Comparison of ENCODE assay signal across 30 cellular contexts in the genomic region with DNA sequence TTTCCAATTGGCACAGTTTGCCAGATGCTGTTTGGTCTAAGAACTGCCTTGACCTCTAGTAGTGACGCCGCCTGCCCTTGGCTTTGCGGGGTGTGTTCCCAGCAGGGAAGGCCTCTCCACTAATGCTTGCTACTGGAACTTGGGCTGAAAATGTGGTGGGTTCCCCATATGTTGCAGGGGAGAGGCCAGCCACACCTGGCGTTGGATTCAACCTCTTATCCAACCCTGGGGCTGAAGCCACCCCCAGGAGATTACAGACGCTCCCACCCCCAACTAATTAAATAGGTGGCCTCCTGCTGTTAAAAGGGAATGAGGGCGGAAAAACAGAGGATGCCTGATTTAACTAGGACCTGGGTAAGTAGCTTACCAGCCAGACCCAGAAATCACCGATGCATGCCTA. TPM values are rescaled to one million over a fixed set of nuclear protein-coding genes. Genes with fewer than 3 reads are reported as not detected.
DNase-seq lines count a peak whose midpoint lies in the region; ATAC-seq and TF ChIP-seq lines count a peak whose summit lies in the region.
"Had no signal": no experiment of that assay in that cellular context is flagged by ENCODE, and none has a peak within 500 bp of the region (broad histone marks: within the 10 kb centered on the region; RNA-seq: fewer than 3 reads in every experiment).

No MANE protein-coding gene starts in this region.

- H3K36me3 Mint-ChIP-seq in activated CD8-positive, alpha-beta T cell treated with anti-CD3 and anti-CD28 coated beads, Interleukin-2, amount 10 ng/mL, durations not matched to agents 7 days and 5 days (ENCODE audit: low read depth): no peaks in the 10 kb centered on the region
- H3K36me3 Mint-ChIP-seq: activated naive CD8-positive, alpha-beta T cell; IgD-negative memory B cell had no signal

- TF ChIP-seq CTCF in BE2C (IDR thresholded peaks at IDR 0.05; ENCODE audit: low read depth, low read length) (no peak), MM.1S (IDR thresholded peaks at IDR 0.05; ENCODE audit: low read length) (no peak)

- no peak overlapping the region for H3K27ac Mint-ChIP-seq in activated CD8-positive, alpha-beta T cell treated with anti-CD3 and anti-CD28 coated beads, Interleukin-2, amount 10 ng/mL, durations not matched to agents 7 days and 5 days
- H3K27ac Mint-ChIP-seq: activated naive CD8-positive, alpha-beta T cell; CD4-positive, alpha-beta T cell; T-helper 1 cell treated with Interleukin-12 subunit alpha and Interleukin-12 subunit beta and Interleukin-4 antibody, amounts not matched to agents 30 μg/mL and 1 μg/mL, for 36 hours had no signal

- no peak for ATAC-seq in esophagus mucosa
- no peak for ATAC-seq in activated CD8-positive, alpha-beta T cell treated with anti-CD3 and anti-CD28 coated beads, Interleukin-2, amount 10 ng/mL, durations not matched to agents 7 days and 5 days
- ATAC-seq: stimulated activated naive CD8-positive, alpha-beta T cell treated with anti-CD3 and anti-CD28 coated beads, Interleukin-15, Interleukin-2, amounts not matched to agents 100 U/mL and 50 U/mL, for 24 hours had no signal

- H3K36me3 ChIP-seq in BE2C (no peaks in the 10 kb centered on the region), MM.1S (replicated peaks; ENCODE audit: insufficient read depth, low read length) (no peaks in the 10 kb centered on the region)
- H3K36me3 ChIP-seq: cardiac muscle cell, colonic mucosa, neutrophil, prostate gland, uterus had no signal

- H3K79me2 ChIP-seq in MM.1S (ENCODE audit: low read length): no peaks in the 10 kb centered on the region
- H3K79me2 ChIP-seq: hepatocyte had no signal

- H3K9me3 ChIP-seq in BE2C (no peaks in the 10 kb centered on the region), MM.1S (replicated peaks; ENCODE audit: insufficient read depth, low read length) (no peaks in the 10 kb centered on the region)
- H3K9me3 ChIP-seq: colonic mucosa, neutrophil, prostate gland, SK-N-SH, testis, uterus had no signal

- H3F3A ChIP-seq in MM.1S (ENCODE audit: insufficient read depth, low read length): peaks cover 14% of the 10 kb centered on the region

- H3K9ac ChIP-seq in MM.1S (ENCODE audit: low read length): no peak overlapping the region; the same call in 1 of the 2 replicates
- H3K9ac ChIP-seq: SK-N-SH had no signal

- no peaks in the 10 kb centered on the region for H3K9me3 Mint-ChIP-seq in activated CD8-positive, alpha-beta T cell treated with anti-CD3 and anti-CD28 coated beads, Interleukin-2, amount 10 ng/mL, durations not matched to agents 7 days and 5 days (ENCODE audit: insufficient read depth)
- H3K9me3 Mint-ChIP-seq: CD4-positive, alpha-beta T cell; T-helper 1 cell treated with Interleukin-12 subunit alpha and Interleukin-12 subunit beta and Interleukin-4 antibody, amounts not matched to agents 30 μg/mL and 1 μg/mL, for 36 hours had no signal

- H4K20me1 ChIP-seq in MM.1S (ENCODE audit: insufficient read depth, low read length): no peaks in the 10 kb centered on the region

- H3K4me2 ChIP-seq in MM.1S (ENCODE audit: low read depth, low read length): peak overlapping the region; percentile 71
- H3K4me2 ChIP-seq: hepatocyte, SK-N-SH had no signal

- no peak overlapping the region; the same call in 1 of the 2 replicates for H3K4me3 ChIP-seq in BE2C (ENCODE audit: low read depth, low read length)
- H3K4me3 ChIP-seq in MM.1S (ENCODE audit: low read length): no peak overlapping the region
- H3K4me3 ChIP-seq: cardiac muscle cell, colonic mucosa, hepatocyte, prostate gland, testis, uterus had no signal

- H3K4me1 ChIP-seq in BE2C: peaks cover 30% of the 10 kb centered on the region
- H3K4me1 ChIP-seq in MM.1S (ENCODE audit: low read length): peaks cover 28% of the 10 kb centered on the region
- H3K4me1 ChIP-seq: colonic mucosa, prostate gland, testis, uterus had no signal

- no peak overlapping the region for H3K4me3 Mint-ChIP-seq in activated CD8-positive, alpha-beta T cell treated with anti-CD3 and anti-CD28 coated beads, Interleukin-2, amount 10 ng/mL, durations not matched to agents 7 days and 5 days
- H3K4me3 Mint-ChIP-seq: activated naive CD8-positive, alpha-beta T cell; CD4-positive, alpha-beta T cell; T-helper 1 cell treated with Interleukin-12 subunit alpha and Interleukin-12 subunit beta and Interleukin-4 antibody, amounts not matched to agents 30 μg/mL and 1 μg/mL, for 36 hours had no signal

- peak; percentile 62 for DNase-seq in BE2C
- DNase-seq in MM.1S: no peak
- peak; percentile 98 for DNase-seq in NCI-H82 treated with DMSO at 0.1 percent for 48 hours (lab: John Stamatoyannopoulos, UW; ENCODE audit: unreplicated experiment)
- DNase-seq in iPS-NIHi11 (ENCODE audit: low spot score): peak; percentile 61
- DNase-seq in SIG-M5 treated with dmso at 0.1 percent for 504 hours (lab: John Stamatoyannopoulos, UW; ENCODE audit: unreplicated experiment): no peak
- no peak for DNase-seq in NCI-H2029 treated with DMSO at 0.1 percent for 48 hours (lab: John Stamatoyannopoulos, UW)
- DNase-seq in activated CD8-positive, alpha-beta T cell treated with anti-CD3 and anti-CD28 coated beads, Interleukin-2, amount 10 ng/mL, durations not matched to agents 7 days and 5 days: no peak
- DNase-seq: activated T-cell treated with anti-CD3 and anti-CD28 coated beads for 4 hours; anterior cingulate cortex; CD4-positive, alpha-beta T cell; colonic mucosa; DMS53; HCEC 1CT; NCI-H1048; NCI-H2081; NCI-H510A treated with DMSO at 0.1 percent for 48 hours; RPMI8226; SK-N-SH; stimulated activated naive CD8-positive, alpha-beta T cell treated with anti-CD3 and anti-CD28 coated beads, Interleukin-15, Interleukin-2, amounts not matched to agents 100 U/mL and 50 U/mL, for 24 hours; testis; uterus had no signal

- H3K27me3 Mint-ChIP-seq in activated CD8-positive, alpha-beta T cell treated with anti-CD3 and anti-CD28 coated beads, Interleukin-2, amount 10 ng/mL, durations not matched to agents 7 days and 5 days (ENCODE audit: low read depth): peaks cover 5% of the 10 kb centered on the region
- H3K27me3 Mint-ChIP-seq: activated naive CD8-positive, alpha-beta T cell; CD4-positive, alpha-beta T cell had no signal

- CTCF ChIA-PET in activated CD8-positive, alpha-beta T cell treated with anti-CD3 and anti-CD28 coated beads, Interleukin-2, amount 10 ng/mL, durations not matched to agents 7 days and 5 days (lab: Charles Lee): no interaction called here

- peak overlapping the region; percentile 76; the same call in 1 of the 2 replicates for H2AFZ ChIP-seq in MM.1S (ENCODE audit: low read length)
- H2AFZ ChIP-seq: hepatocyte had no signal

- H3K4me1 Mint-ChIP-seq in activated CD8-positive, alpha-beta T cell treated with anti-CD3 and anti-CD28 coated beads, Interleukin-2, amount 10 ng/mL, durations not matched to agents 7 days and 5 days (ENCODE audit: low read depth): no peaks in the 10 kb centered on the region

- peak overlapping the region; percentile 43; the same call in 1 of the 2 replicates for H3K27ac ChIP-seq in MM.1S (ENCODE audit: low read length)
- H3K27ac ChIP-seq: cardiac muscle cell, colonic mucosa, hepatocyte, neutrophil, prostate gland, testis, uterus had no signal

- POLR2A ChIA-PET in activated CD8-positive, alpha-beta T cell treated with anti-CD3 and anti-CD28 coated beads, Interleukin-2, amount 10 ng/mL, durations not matched to agents 7 days and 5 days (lab: Charles Lee): no interaction called here

- H3K27me3 ChIP-seq in BE2C (no peaks in the 10 kb centered on the region), MM.1S (replicated peaks; ENCODE audit: insufficient read depth, low read length) (no peaks in the 10 kb centered on the region)
- H3K27me3 ChIP-seq: cardiac muscle cell, colonic mucosa, hepatocyte, neutrophil, testis, uterus had no signal

- H3K9me2 ChIP-seq in MM.1S (replicated peaks; ENCODE audit: insufficient read depth, low read length): no peaks in the 10 kb centered on the region
- H3K9me2 ChIP-seq: SK-N-SH had no signal

RNA-seq across cellular contexts. Expression of a gene that starts 19.2 kb away (rescaled TPM):
- polyA plus RNA-seq in BE2C (2012; ENCODE audit: insufficient read depth, insufficient read length, low read depth): 1.3 TPM
- total RNA-seq in esophagus mucosa: not detected
- not detected for total RNA-seq in activated CD8-positive, alpha-beta T cell treated with anti-CD3 and anti-CD28 coated beads, Interleukin-2, amount 10 ng/mL, durations not matched to agents 7 days and 5 days
- total RNA-seq: cardiac muscle cell; CD4-positive, alpha-beta T cell; mesenteric fat pad; prostate gland; uterus had no signal
- polyA plus RNA-seq: hepatocyte, IgD-negative memory B cell had no signal

Comparison
In these comparisons a context has a peak if more than half of its experiments do, and no peak if none do; other contexts are left out.
1. DNase-seq: peak in BE2C (single experiment), NCI-H82 treated with DMSO at 0.1 percent for 48 hours (single experiment) and iPS-NIHi11 (single experiment); none in MM.1S (single experiment), SIG-M5 treated with dmso at 0.1 percent for 504 hours (single experiment), NCI-H2029 treated with DMSO at 0.1 percent for 48 hours (single experiment) and activated CD8-positive, alpha-beta T cell treated with anti-CD3 and anti-CD28 coated beads, Interleukin-2, amount 10 ng/mL, durations not matched to agents 7 days and 5 days (single experiment).